Comparison of ENCODE assay signal across 9 cellular contexts in genomic region chr1:2549367-2550011, GRCh38. TPM values are rescaled to one million over a fixed set of nuclear protein-coding genes. Genes with fewer than 3 reads are reported as not detected.
DNase-seq lines count a peak whose midpoint lies in the region; ATAC-seq, FAIRE-seq and TF ChIP-seq lines count a peak whose summit lies in the region.
"Not testable (repeated sequence)": the region's sequence is repeated elsewhere in the genome, so short reads cannot be mapped to it uniquely, and the experiment has no call there.
"Had no signal": no experiment of that assay in that cellular context is flagged by ENCODE, and none has a peak within 500 bp of the region (broad histone marks: within the 10 kb centered on the region; RNA-seq: fewer than 3 reads in every experiment).

No MANE protein-coding gene starts in this region.

- not testable (repeated sequence) for TF ChIP-seq POLR2A in K562 (conservative IDR thresholded peaks at IDR 0.05); esophagus squamous epithelium (IDR thresholded peaks at IDR 0.05); transverse colon (IDR thresholded peaks at IDR 0.05)

- not testable (repeated sequence) for H3K79me2 ChIP-seq in DND-41 (ENCODE audit: insufficient read depth, low read length); OCI-LY1 (ENCODE audit: insufficient read depth, low read length); K562 (ENCODE audit: control insufficient read depth, insufficient read depth, low read length)

- TF ChIP-seq EP300 in K562 (IDR thresholded peaks at IDR 0.05; ENCODE audit: low read length); transverse colon (IDR thresholded peaks at IDR 0.05; ENCODE audit: low read depth): not testable (repeated sequence)

- H3K9me3 Mint-ChIP-seq in activated CD8-positive, alpha-beta memory T cell treated with anti-CD3 and anti-CD28 coated beads, Interleukin-2, amount 10 ng/mL, durations not matched to agents 7 days and 5 days (ENCODE audit: low read depth): not testable (repeated sequence)

- not testable (repeated sequence) for TF ChIP-seq RAD21 in K562 (CRISPR knock-in tag; conservative IDR thresholded peaks at IDR 0.05 in 1 of 2, IDR thresholded peaks at IDR 0.05 in 1 of 2)

- H3K4me2 ChIP-seq in DND-41 (ENCODE audit: insufficient read depth, low read length) (peak overlapping the region; percentile 80), OCI-LY1 (ENCODE audit: low read length) (peak overlapping the region; percentile 77; the same call in 1 of the 2 replicates)
- H3K4me2 ChIP-seq in K562 (ENCODE audit: insufficient read depth, low read length): not testable (repeated sequence)

- FAIRE-seq in K562 (lab: Jason Lieb, UNC): peak; percentile 61

- H3K27ac ChIP-seq in DND-41 (ENCODE audit: low read length) (peak overlapping the region; percentile 94), OCI-LY1 (ENCODE audit: low read depth, low read length, poor library complexity, severe bottlenecking) (peak overlapping the region; percentile 89), K562 (ENCODE audit: extremely low read depth, low read depth, low read length) (peak overlapping the region; percentile 73; the same call in 2 of the 3 replicates), esophagus squamous epithelium (peak overlapping the region; percentile 89 to 98 (median 97)), skeletal muscle tissue (ENCODE audit: low read depth, low read length) (peak overlapping the region; percentile 87), transverse colon (peak overlapping the region; percentile 95 to 96 (median 96))

- not testable (repeated sequence) for H3F3A ChIP-seq in OCI-LY1 (ENCODE audit: insufficient read depth, low read length)

- H3K4me1 Mint-ChIP-seq in activated CD8-positive, alpha-beta memory T cell treated with anti-CD3 and anti-CD28 coated beads, Interleukin-2, amount 10 ng/mL, durations not matched to agents 7 days and 5 days: peaks cover 24% of the 10 kb centered on the region

- POLR2A ChIA-PET in K562 (lab: Yijun Ruan, JAX): not testable (repeated sequence)

- H3K9me2 ChIP-seq in OCI-LY1 (ENCODE audit: low read depth, low read length): not testable (repeated sequence)

- H3K4me1 ChIP-seq in DND-41 (ENCODE audit: insufficient read depth, low read length) (peaks cover 35% of the 10 kb centered on the region), OCI-LY1 (ENCODE audit: insufficient read depth, low read length, severe bottlenecking) (peaks cover 34% of the 10 kb centered on the region), K562 (replicated peaks in 1 of 2; ENCODE audit: control insufficient read depth in 2 of 2, insufficient read depth in 2 of 2, low read length in 2 of 2) (peaks cover 37 to 74% of the 10 kb centered on the region in 2 experiments), esophagus squamous epithelium (peaks cover 45 to 69% (median 48%) of the 10 kb centered on the region in 3 donors), mucosa of stomach (ENCODE audit: control insufficient read depth, insufficient read depth, low read length) (peaks cover 50% of the 10 kb centered on the region), skeletal muscle tissue (ENCODE audit: control insufficient read depth in 3 of 3, insufficient read depth in 3 of 3, low read length in 3 of 3) (peaks cover 30 to 40% (median 33%) of the 10 kb centered on the region in 3 donors), transverse colon (peaks cover 20 to 61% (median 47%) of the 10 kb centered on the region in 4 donors)

- DNase-seq in DND-41; activated CD8-positive, alpha-beta memory T cell treated with anti-CD3 and anti-CD28 coated beads, Interleukin-2, amount 10 ng/mL, durations not matched to agents 7 days and 5 days; K562 (ENCODE audit: extremely low read depth in 1 of 4, low spot score in 3 of 4); esophagus squamous epithelium (lab: John Stamatoyannopoulos, UW); transverse colon: not testable (repeated sequence)

- TF ChIP-seq CTCF in DND-41 (IDR thresholded peaks at IDR 0.05; ENCODE audit: borderline replicate concordance, extremely low read depth, low read length, poor library complexity, severe bottlenecking); OCI-LY1 (IDR thresholded peaks at IDR 0.05; ENCODE audit: low read length); K562 (IDR thresholded peaks at IDR 0.05 in 2 of 3, conservative IDR thresholded peaks at IDR 0.05 in 1 of 3; ENCODE audit: insufficient read depth in 2 of 3, low read depth in 1 of 3, low read length in 3 of 3); esophagus squamous epithelium (IDR thresholded peaks at IDR 0.05); transverse colon (IDR thresholded peaks at IDR 0.05): not testable (repeated sequence)

- H3K9me1 ChIP-seq in K562 (ENCODE audit: control insufficient read depth, insufficient read depth, low read length): not testable (repeated sequence)

- H3K4me3 Mint-ChIP-seq in activated CD8-positive, alpha-beta memory T cell treated with anti-CD3 and anti-CD28 coated beads, Interleukin-2, amount 10 ng/mL, durations not matched to agents 7 days and 5 days: not testable (repeated sequence)

- in situ Hi-C loops in K562 (cut with MboI): loop anchor here (25.0 kb wide), 1 partner anchor 362 kb away; the partner anchor contains the start of gene FAAP20
- in situ Hi-C loops in transverse colon (cut with MboI; ENCODE audit: low pct_ligation_motif_present in 1 of 4, low pct_unique_long_range_greater_than_20kb in 1 of 4, low sequenced_read_pairs in 3 of 4): loop anchor here in 2 of 4 donors (10.0 to 25.0 kb wide), 3 partner anchors 135 to 362 kb away; partner anchors contain the start of genes PEX10 (in 2 of the 2) and FAAP20 (in 1 of the 2)

- not testable (repeated sequence) for H3K27me3 ChIP-seq in DND-41 (ENCODE audit: insufficient read depth, low read length, poor library complexity); OCI-LY1 (ENCODE audit: insufficient read depth, low read length); K562 (ENCODE audit: control insufficient read depth in 2 of 2, insufficient read depth in 2 of 2, low read length in 2 of 2); esophagus squamous epithelium; mucosa of stomach (ENCODE audit: control insufficient read depth, insufficient read depth, low read length); transverse colon
- peaks cover 21 to 29% (median 21%) of the 10 kb centered on the region in 3 donors for H3K27me3 ChIP-seq in skeletal muscle tissue (ENCODE audit: control insufficient read depth in 3 of 3, insufficient read depth in 3 of 3, low read length in 3 of 3)

- intact Hi-C loops in K562 (cut with micrococcal nuclease): loop anchor here (5.0 to 10.0 kb wide), 3 partner anchors 38 to 355 kb away; partner anchors contain the start of genes FAAP20 and PRXL2B
- intact Hi-C loops in esophagus squamous epithelium (cut with DNase I): loop anchor here (5.0 to 10.0 kb wide), 2 partner anchors 137 to 355 kb away; partner anchors contain the start of genes FAAP20 and PEX10
- intact Hi-C loops in transverse colon (cut with DNase I; ENCODE audit: low total_unique reads): loop anchor here (5.0 kb wide), 1 partner anchor 132 kb away; no protein-coding TSS in a partner anchor

- H3K9ac ChIP-seq in DND-41 (ENCODE audit: low read depth, low read length): peak overlapping the region; percentile 71
- peak overlapping the region; percentile 60; the same call in 1 of the 2 replicates for H3K9ac ChIP-seq in OCI-LY1 (ENCODE audit: low read length)
- H3K9ac ChIP-seq in K562 (ENCODE audit: insufficient read depth in 1 of 2, low read depth in 2 of 2, low read length in 2 of 2): peak overlapping the region; percentile 17 to 56; a peak in 3 of 4 replicates
- peak overlapping the region; percentile 85 for H3K9ac ChIP-seq in mucosa of stomach (ENCODE audit: low read length)
- peak overlapping the region in 2 of 3 donors; percentile 64 to 81 for H3K9ac ChIP-seq in skeletal muscle tissue (ENCODE audit: low read depth in 1 of 3, low read length in 3 of 3)

- not testable (repeated sequence) for H2AFZ ChIP-seq in DND-41 (ENCODE audit: low read depth, low read length); OCI-LY1 (ENCODE audit: low read length); K562 (ENCODE audit: low read depth, low read length)

- ATAC-seq in DND-41 (ENCODE audit: insufficient read depth, low read depth); activated CD8-positive, alpha-beta memory T cell treated with anti-CD3 and anti-CD28 coated beads, Interleukin-2, amount 10 ng/mL, durations not matched to agents 7 days and 5 days; K562: not testable (repeated sequence)

- H3K9me3 ChIP-seq in DND-41 (ENCODE audit: insufficient read depth, low read length, severe bottlenecking); OCI-LY1 (ENCODE audit: low read length); K562 (replicated peaks; ENCODE audit: control insufficient read depth, insufficient read depth, low read depth, low read length); esophagus squamous epithelium; mucosa of stomach (ENCODE audit: control insufficient read depth, low read length); skeletal muscle tissue (ENCODE audit: control insufficient read depth in 3 of 3, low read length in 3 of 3); transverse colon: not testable (repeated sequence)

- H3K36me3 ChIP-seq in DND-41 (ENCODE audit: insufficient read depth, low read length); OCI-LY1 (ENCODE audit: insufficient read depth, low read length); K562 (ENCODE audit: control insufficient read depth, insufficient read depth, low read length); esophagus squamous epithelium; mucosa of stomach (ENCODE audit: control insufficient read depth, insufficient read depth, low read length); skeletal muscle tissue (ENCODE audit: control insufficient read depth in 3 of 3, insufficient read depth in 3 of 3, low read length in 3 of 3); transverse colon: not testable (repeated sequence)

- peak overlapping the region in 1 of 2 experiments; percentile 48; a peak in 1 of 4 replicates for H3K4me3 ChIP-seq in DND-41 (ENCODE audit: low read depth in 1 of 2, low read length in 2 of 2)
- peak overlapping the region; percentile 67 for H3K4me3 ChIP-seq in OCI-LY1 (ENCODE audit: low read depth, low read length, poor library complexity, severe bottlenecking)
- not testable (repeated sequence) for H3K4me3 ChIP-seq in K562
- H3K4me3 ChIP-seq in esophagus squamous epithelium: peak overlapping the region in 3 of 4 donors; percentile 54 to 78 (median 60)
- peak overlapping the region; percentile 3 for H3K4me3 ChIP-seq in mucosa of stomach (ENCODE audit: low read length)
- H3K4me3 ChIP-seq in skeletal muscle tissue (ENCODE audit: low read length in 3 of 3): peak overlapping the region in 2 of 3 donors; percentile 14 to 58
- H3K4me3 ChIP-seq in transverse colon: peak overlapping the region in 1 of 4 donors; percentile 57

- not testable (repeated sequence) for BruUV-seq in K562 (replicated peaks; lab: Mats Ljungman, UMichigan)

- not testable (repeated sequence) for H3K27me3 Mint-ChIP-seq in activated CD8-positive, alpha-beta memory T cell treated with anti-CD3 and anti-CD28 coated beads, Interleukin-2, amount 10 ng/mL, durations not matched to agents 7 days and 5 days

- not testable (repeated sequence) for H3K36me3 Mint-ChIP-seq in activated CD8-positive, alpha-beta memory T cell treated with anti-CD3 and anti-CD28 coated beads, Interleukin-2, amount 10 ng/mL, durations not matched to agents 7 days and 5 days

- WGBS in K562 (ENCODE audit: insufficient coverage, low coverage, missing lambda C conversion rate): 79% methylated on average over 17 of the region's 28 CpGs
- WGBS in esophagus squamous epithelium, 2 donors: 70 to 87% methylated on average over 3 to 12 of the region's 28 CpGs
- 77% methylated on average over 25 of the region's 28 CpGs; no CpG with 5 or more reads in 1 of the 2 donors for WGBS in transverse colon (ENCODE audit: low coverage in 1 of 2), 2 donors

- H4K20me1 ChIP-seq in DND-41 (ENCODE audit: insufficient read depth, low read length); OCI-LY1 (ENCODE audit: insufficient read depth, low read length); K562 (replicated peaks; ENCODE audit: control insufficient read depth, insufficient read depth, low read length): not testable (repeated sequence)

- CTCF ChIA-PET in activated CD8-positive, alpha-beta memory T cell treated with anti-CD3 and anti-CD28 coated beads, Interleukin-2, amount 10 ng/mL, durations not matched to agents 7 days and 5 days (lab: Charles Lee): interaction anchor here (1.7 to 6.9 kb wide), 6 partner anchors 24 to 354 kb away, joined by 5 to 95 read pairs (median 28); partner anchors contain the start of genes FAAP20, PANK4 and PRXL2B
- CTCF ChIA-PET in K562 (lab: Yijun Ruan, JAX; ENCODE audit: low intra/inter-chr PET ratio): interaction anchor here (0.5 kb wide), 1 partner anchor 20 kb away, joined by 3 read pairs; no protein-coding TSS in a partner anchor

- H3K27ac Mint-ChIP-seq in activated CD8-positive, alpha-beta memory T cell treated with anti-CD3 and anti-CD28 coated beads, Interleukin-2, amount 10 ng/mL, durations not matched to agents 7 days and 5 days: peak overlapping the region; percentile 98

RNA-seq across cellular contexts. Expression of gene TNFRSF14, which starts 6.7 kb away (rescaled TPM):
- total RNA-seq in activated CD8-positive, alpha-beta memory T cell treated with anti-CD3 and anti-CD28 coated beads, Interleukin-2, amount 10 ng/mL, durations not matched to agents 7 days and 5 days: 100 to 1,000 TPM; 106 to 111 TPM
- 2.5 and 7.5 TPM in 2 replicates for total RNA-seq in K562 (2011; cell fraction: chromatin; rRNA removed; ENCODE audit: low replicate concordance)
- total RNA-seq in K562 (2011; cell fraction: nucleolus; rRNA removed): 4.8 and 5.5 TPM in 2 replicates
- total RNA-seq in K562 (2011; cell fraction: nucleoplasm; rRNA removed): 3.3 and 3.4 TPM in 2 replicates
- total RNA-seq in K562 (2014; rRNA removed): 0.68 and 0.73 TPM in 2 replicates
- total RNA-seq in K562 (2014; rRNA removed; fragmentation: Illumina TruSeq; extraction: Trizol): 0.11 and 0.16 TPM in 2 replicates
- 1.1 and 1.3 TPM in 2 replicates for total RNA-seq in K562 (2015; rRNA removed; fragmentation: Illumina TruSeq; extraction: Trizol)
- total RNA-seq in K562 (2021): 1.8 and 2.1 TPM in 2 replicates
- polyA plus RNA-seq in K562 (2011; rRNA removed): 0.68 and 1.3 TPM in 2 replicates
- polyA plus RNA-seq in K562 (2011; cell fraction: cytosol; rRNA removed): 0.97 and 1.0 TPM in 2 replicates
- 11.2 and 14.0 TPM in 2 replicates for polyA plus RNA-seq in K562 (2011; cell fraction: nucleus; rRNA removed)
- 3.3 and 11.5 TPM in 2 replicates for polyA plus RNA-seq in K562 (2012)
- 0.58 and 0.89 TPM in 2 replicates for polyA plus RNA-seq in K562 (2014; fragmentation: Illumina TruSeq; extraction: Trizol)
- not detected for polyA plus RNA-seq in K562 (2014; fragmentation: Nextera tagmentation; extraction: Ambion mirVana)
- polyA plus RNA-seq in K562 (2014; rRNA removed): 1.6 and 2.3 TPM in 2 replicates
- polyA minus RNA-seq in K562 (2011; rRNA and poly(A)+ RNA removed): 0.15 and 0.18 TPM in 2 replicates
- not detected in 2 replicates for polyA minus RNA-seq in K562 (2011; cell fraction: cytosol; rRNA and poly(A)+ RNA removed)
- 1.6 and 2.0 TPM in 2 replicates for polyA minus RNA-seq in K562 (2011; cell fraction: nucleus; rRNA and poly(A)+ RNA removed)
- 10 to 100 TPM; 13.8 to 39.5 (median 19.6) TPM for total RNA-seq in esophagus squamous epithelium
- total RNA-seq in skeletal muscle tissue: 11.5 TPM
- total RNA-seq in transverse colon: 100 to 1,000 TPM; 178 to 758 (median 278) TPM

RNA-seq across cellular contexts. Expression of gene HES5, which starts 19.4 kb away (rescaled TPM):
- total RNA-seq in activated CD8-positive, alpha-beta memory T cell treated with anti-CD3 and anti-CD28 coated beads, Interleukin-2, amount 10 ng/mL, durations not matched to agents 7 days and 5 days: not detected
- total RNA-seq in K562 (2011; cell fraction: chromatin; rRNA removed; ENCODE audit: low replicate concordance): not detected in 2 replicates
- not detected in 2 replicates for total RNA-seq in K562 (2011; cell fraction: nucleolus; rRNA removed)
- total RNA-seq in K562 (2011; cell fraction: nucleoplasm; rRNA removed): not detected in 2 replicates
- total RNA-seq in K562 (2014; rRNA removed): not detected in 2 replicates
- not detected in 2 replicates for total RNA-seq in K562 (2014; rRNA removed; fragmentation: Illumina TruSeq; extraction: Trizol)
- total RNA-seq in K562 (2015; rRNA removed; fragmentation: Illumina TruSeq; extraction: Trizol): not detected in 2 replicates
- total RNA-seq in K562 (2021): not detected in 2 replicates
- polyA plus RNA-seq in K562 (2011; rRNA removed): not detected in 2 replicates
- 0.04 TPM in 1 of 2 replicates, not detected in the other for polyA plus RNA-seq in K562 (2011; cell fraction: cytosol; rRNA removed)
- not detected in 2 replicates for polyA plus RNA-seq in K562 (2011; cell fraction: nucleus; rRNA removed)
- not detected in 2 replicates for polyA plus RNA-seq in K562 (2012)
- not detected in 2 replicates for polyA plus RNA-seq in K562 (2014; fragmentation: Illumina TruSeq; extraction: Trizol)
- polyA plus RNA-seq in K562 (2014; fragmentation: Nextera tagmentation; extraction: Ambion mirVana): not detected
- polyA plus RNA-seq in K562 (2014; rRNA removed): not detected in 2 replicates
- not detected in 2 replicates for polyA minus RNA-seq in K562 (2011; rRNA and poly(A)+ RNA removed)
- not detected in 2 replicates for polyA minus RNA-seq in K562 (2011; cell fraction: cytosol; rRNA and poly(A)+ RNA removed)
- not detected in 2 replicates for polyA minus RNA-seq in K562 (2011; cell fraction: nucleus; rRNA and poly(A)+ RNA removed)
- total RNA-seq in esophagus squamous epithelium: under 1 TPM in 3 of 4 donors, not detected in 1; 0.35 to 0.76 (median 0.70) TPM
- 1.6 TPM for total RNA-seq in skeletal muscle tissue
- 1 to 10 TPM in 1 of 4 donors, under 1 TPM in 1, not detected in 2; 0.64 to 1.1 TPM for total RNA-seq in transverse colon
- total RNA-seq: WTC11 had no signal

RNA-seq across cellular contexts. Expression of gene PANK4, which starts 23.1 kb away (rescaled TPM):
- total RNA-seq in activated CD8-positive, alpha-beta memory T cell treated with anti-CD3 and anti-CD28 coated beads, Interleukin-2, amount 10 ng/mL, durations not matched to agents 7 days and 5 days: 10 to 100 TPM; 72.2 to 91.2 TPM
- total RNA-seq in K562 (2011; cell fraction: chromatin; rRNA removed; ENCODE audit: low replicate concordance): 114 and 307 TPM in 2 replicates
- total RNA-seq in K562 (2011; cell fraction: nucleolus; rRNA removed): 194 and 202 TPM in 2 replicates
- total RNA-seq in K562 (2011; cell fraction: nucleoplasm; rRNA removed): 119 and 146 TPM in 2 replicates
- 39.6 and 50.7 TPM in 2 replicates for total RNA-seq in K562 (2014; rRNA removed)
- 15.3 and 19.2 TPM in 2 replicates for total RNA-seq in K562 (2014; rRNA removed; fragmentation: Illumina TruSeq; extraction: Trizol)
- total RNA-seq in K562 (2015; rRNA removed; fragmentation: Illumina TruSeq; extraction: Trizol): 29.7 and 32.0 TPM in 2 replicates
- 55.6 and 61.3 TPM in 2 replicates for total RNA-seq in K562 (2021)
- polyA plus RNA-seq in K562 (2011; rRNA removed): 23.3 and 39.3 TPM in 2 replicates
- 21.3 and 25.3 TPM in 2 replicates for polyA plus RNA-seq in K562 (2011; cell fraction: cytosol; rRNA removed)
- polyA plus RNA-seq in K562 (2011; cell fraction: nucleus; rRNA removed): 181 and 249 TPM in 2 replicates
- polyA plus RNA-seq in K562 (2012): 28.4 and 32.3 TPM in 2 replicates
- 31.5 and 31.8 TPM in 2 replicates for polyA plus RNA-seq in K562 (2014; fragmentation: Illumina TruSeq; extraction: Trizol)
- 1 to 10 TPM in 1 of 2 experiments, under 1 TPM in 1; 0.93 to 1.4 TPM for polyA plus RNA-seq in K562 (2014; fragmentation: Nextera tagmentation; extraction: Ambion mirVana)
- 41.3 and 42.3 TPM in 2 replicates for polyA plus RNA-seq in K562 (2014; rRNA removed)
- polyA minus RNA-seq in K562 (2011; rRNA and poly(A)+ RNA removed): 22.3 and 22.4 TPM in 2 replicates
- polyA minus RNA-seq in K562 (2011; cell fraction: cytosol; rRNA and poly(A)+ RNA removed): 35.2 and 42.6 TPM in 2 replicates
- polyA minus RNA-seq in K562 (2011; cell fraction: nucleus; rRNA and poly(A)+ RNA removed): 116 and 142 TPM in 2 replicates
- 10 to 100 TPM; 11.8 to 29.1 (median 17.0) TPM for total RNA-seq in esophagus squamous epithelium
- 26.1 TPM for total RNA-seq in skeletal muscle tissue
- 10 to 100 TPM; 41.1 to 58.3 (median 47.3) TPM for total RNA-seq in transverse colon

RNA-seq across cellular contexts. Expression of gene PRXL2B, which starts 37.1 kb away (rescaled TPM):
- 10 to 100 TPM; 22.4 to 26.2 TPM for total RNA-seq in activated CD8-positive, alpha-beta memory T cell treated with anti-CD3 and anti-CD28 coated beads, Interleukin-2, amount 10 ng/mL, durations not matched to agents 7 days and 5 days
- 4.0 and 14.5 TPM in 2 replicates for total RNA-seq in K562 (2011; cell fraction: chromatin; rRNA removed; ENCODE audit: low replicate concordance)
- total RNA-seq in K562 (2011; cell fraction: nucleolus; rRNA removed): 13.0 and 14.3 TPM in 2 replicates
- 5.5 and 8.1 TPM in 2 replicates for total RNA-seq in K562 (2011; cell fraction: nucleoplasm; rRNA removed)
- total RNA-seq in K562 (2014; rRNA removed) (14.0 and 16.4 TPM in 2 replicates), K562 (2014; rRNA removed; fragmentation: Illumina TruSeq; extraction: Trizol) (3.3 and 4.1 TPM in 2 replicates), K562 (2015; rRNA removed; fragmentation: Illumina TruSeq; extraction: Trizol) (11.8 TPM in 2 replicates), K562 (2021) (25.3 and 28.1 TPM in 2 replicates), esophagus squamous epithelium (10 to 100 TPM in 3 of 4 donors, 1 to 10 TPM in 1; 8.2 to 33.9 (median 11.3) TPM), skeletal muscle tissue (5.7 TPM), transverse colon (100 to 1,000 TPM in 1 of 4 donors, 10 to 100 TPM in 3; 33.7 to 101 (median 50.1) TPM)
- polyA plus RNA-seq in K562 (2011; rRNA removed) (6.7 and 7.0 TPM in 2 replicates), K562 (2014; fragmentation: Illumina TruSeq; extraction: Trizol) (15.2 and 16.6 TPM in 2 replicates), K562 (2014; fragmentation: Nextera tagmentation; extraction: Ambion mirVana) (1 to 10 TPM in 1 of 2 experiments, under 1 TPM in 1; 0.99 to 1.7 TPM), K562 (2014; rRNA removed) (17.6 and 20.7 TPM in 2 replicates)
- 9.9 and 25.7 TPM in 2 replicates for polyA plus RNA-seq in K562 (2011; cell fraction: cytosol; rRNA removed)
- polyA plus RNA-seq in K562 (2011; cell fraction: nucleus; rRNA removed): 20.2 and 28.6 TPM in 2 replicates
- polyA plus RNA-seq in K562 (2012): 11.9 and 22.1 TPM in 2 replicates
- 1.8 and 4.0 TPM in 2 replicates for polyA minus RNA-seq in K562 (2011; rRNA and poly(A)+ RNA removed)
- 3.9 and 7.0 TPM in 2 replicates for polyA minus RNA-seq in K562 (2011; cell fraction: cytosol; rRNA and poly(A)+ RNA removed)
- 5.4 and 6.8 TPM in 2 replicates for polyA minus RNA-seq in K562 (2011; cell fraction: nucleus; rRNA and poly(A)+ RNA removed)
